ENCODE assay signal across 8 cellular contexts in genomic region chr13:110313261-110313660, GRCh38. TPM values are rescaled to one million over a fixed set of nuclear protein-coding genes. Genes with fewer than 3 reads are reported as not detected.
DNase-seq lines count a peak whose midpoint lies in the region; TF ChIP-seq lines count a peak whose summit lies in the region.
"Not testable (repeated sequence)": the region's sequence is repeated elsewhere in the genome, so short reads cannot be mapped to it uniquely, and the experiment has no call there.
"Had no signal": no experiment of that assay in that cellular context is flagged by ENCODE, and none has a peak within 500 bp of the region (broad histone marks: within the 10 kb centered on the region; RNA-seq: fewer than 3 reads in every experiment).

No MANE protein-coding gene starts in this region.

- TF ChIP-seq EP300 in esophagus muscularis mucosa (IDR thresholded peaks at IDR 0.05) = not testable (repeated sequence)

- DNase-seq in GM23248; ascending aorta (ENCODE audit: low spot score in 2 of 2); esophagus muscularis mucosa (ENCODE audit: extremely low spot score); right atrium auricular region (ENCODE audit: low spot score); prostate gland (ENCODE audit: low spot score): not testable (repeated sequence)

- H4K20me1 ChIP-seq in GM23248 (ENCODE audit: insufficient read depth) = not testable (repeated sequence)

- H3K27me3 ChIP-seq in GM23248 (replicated peaks; ENCODE audit: insufficient read depth); ascending aorta; esophagus muscularis mucosa; right atrium auricular region; muscle layer of colon (ENCODE audit: control insufficient read depth in 1 of 2, insufficient read depth in 2 of 2, low read length in 2 of 2); prostate gland (replicated peaks; ENCODE audit: insufficient read depth); stomach smooth muscle (ENCODE audit: control insufficient read depth in 1 of 2, insufficient read depth in 2 of 2, low read length in 2 of 2): not testable (repeated sequence)

- H3K4me1 ChIP-seq in GM23248 (ENCODE audit: insufficient read depth) = peaks cover 25% of the 10 kb centered on the region
- H3K4me1 ChIP-seq in ascending aorta = peaks cover 17 to 63% of the 10 kb centered on the region in 2 donors
- peaks cover 88 to 92% (median 91%) of the 10 kb centered on the region in 4 donors for H3K4me1 ChIP-seq in esophagus muscularis mucosa
- peaks cover 0 to 95% of the 10 kb centered on the region in 2 donors for H3K4me1 ChIP-seq in right atrium auricular region
- H3K4me1 ChIP-seq in muscle layer of colon (ENCODE audit: insufficient read depth, low read length) = peaks cover 83% of the 10 kb centered on the region
- not testable (repeated sequence) for H3K4me1 ChIP-seq in prostate gland (replicated peaks)
- peaks cover 91% of the 10 kb centered on the region for H3K4me1 ChIP-seq in stomach smooth muscle (ENCODE audit: control insufficient read depth, insufficient read depth, low read length)

- not testable (repeated sequence) for H3K4me3 ChIP-seq in GM23248, right atrium auricular region, prostate gland
- H3K4me3 ChIP-seq in ascending aorta (peak overlapping the region; percentile 84), esophagus muscularis mucosa (peak overlapping the region; percentile 93 to 97 (median 94)), muscle layer of colon (ENCODE audit: low read depth in 1 of 2, low read length in 2 of 2) (peak overlapping the region in 1 of 2 donors; percentile 88), stomach smooth muscle (ENCODE audit: low read length in 2 of 2) (peak overlapping the region in 1 of 2 donors; percentile 99)

- TF ChIP-seq CTCF in ascending aorta (IDR thresholded peaks at IDR 0.05); esophagus muscularis mucosa (IDR thresholded peaks at IDR 0.05); right atrium auricular region (IDR thresholded peaks at IDR 0.05); prostate gland (IDR thresholded peaks at IDR 0.05): not testable (repeated sequence)

- in situ Hi-C loops in GM23248 (cut with MboI) = not testable (repeated sequence)

- H3K9ac ChIP-seq in GM23248 = not testable (repeated sequence)
- H3K9ac ChIP-seq in muscle layer of colon (ENCODE audit: low read length) (peak overlapping the region; percentile 84), stomach smooth muscle (ENCODE audit: low read length in 2 of 2) (peak overlapping the region in 1 of 2 donors; percentile 42)

- WGBS in GM23248 (ENCODE audit: low coverage in 1 of 2, low lambda C conversion rate in 2 of 2, missing lambda C conversion rate in 2 of 2), 2 experiments = 97 to 99% methylated on average over 4 to 23 of the region's 29 CpGs
- 71% methylated on average over 3 of the region's 29 CpGs for WGBS in esophagus muscularis mucosa
- 66% methylated on average over 19 of the region's 29 CpGs for WGBS in prostate gland

- TF ChIP-seq POLR2A in esophagus muscularis mucosa (IDR thresholded peaks at IDR 0.05; ENCODE audit: low read depth); prostate gland (IDR thresholded peaks at IDR 0.05): not testable (repeated sequence)

- H3F3A ChIP-seq in GM23248 (ENCODE audit: insufficient read depth) = peaks cover 13% of the 10 kb centered on the region; the same call in 1 of the 2 replicates

- H3K4me2 ChIP-seq in GM23248 (ENCODE audit: unreplicated experiment) = peak overlapping the region; percentile 18

- H3K79me2 ChIP-seq in GM23248 (ENCODE audit: insufficient read depth) = peaks cover 66% of the 10 kb centered on the region

- not testable (repeated sequence) for H3K9me3 ChIP-seq in GM23248 (ENCODE audit: low read depth); ascending aorta; esophagus muscularis mucosa; right atrium auricular region; muscle layer of colon (ENCODE audit: low read length); prostate gland; stomach smooth muscle (ENCODE audit: control insufficient read depth in 2 of 2, low read length in 2 of 2)

- H2AFZ ChIP-seq in GM23248 = not testable (repeated sequence)

- not testable (repeated sequence) for H3K36me3 ChIP-seq in GM23248 (ENCODE audit: low read depth); prostate gland
- peaks cover 42 to 44% of the 10 kb centered on the region in 2 donors for H3K36me3 ChIP-seq in ascending aorta
- peaks cover 0 to 40% (median 23%) of the 10 kb centered on the region in 4 donors for H3K36me3 ChIP-seq in esophagus muscularis mucosa
- H3K36me3 ChIP-seq in right atrium auricular region = peaks cover 23% of the 10 kb centered on the region
- peaks cover 33% of the 10 kb centered on the region for H3K36me3 ChIP-seq in muscle layer of colon (ENCODE audit: insufficient read depth, low read length)
- peaks cover 14 to 17% of the 10 kb centered on the region in 2 donors for H3K36me3 ChIP-seq in stomach smooth muscle (ENCODE audit: control insufficient read depth in 2 of 2, insufficient read depth in 2 of 2, low read length in 2 of 2)

- not testable (repeated sequence) for H3K27ac ChIP-seq in GM23248
- H3K27ac ChIP-seq in ascending aorta (peak overlapping the region; percentile 95 to 99), esophagus muscularis mucosa (replicated peaks in 1 of 4) (peak overlapping the region; percentile 99), right atrium auricular region (peak overlapping the region; percentile 97 to 99), muscle layer of colon (ENCODE audit: low read depth, low read length) (peak overlapping the region; percentile 96), prostate gland (peak overlapping the region; percentile 86 to 91), stomach smooth muscle (ENCODE audit: low read length) (peak overlapping the region; percentile 96)

- not testable (repeated sequence) for H3K9me2 ChIP-seq in GM23248 (ENCODE audit: insufficient read depth)

- intact Hi-C loops in ascending aorta (cut with DNase I) = loop anchor here (2.0 kb wide), 1 partner anchor 100 kb away; no protein-coding TSS in a partner anchor
- intact Hi-C loops in esophagus muscularis mucosa (cut with DNase I); prostate gland (cut with DNase I): not testable (repeated sequence)

RNA-seq across cellular contexts. Expression of gene COL4A2, which starts 6.2 kb away (rescaled TPM):
- 455 and 524 TPM in 2 replicates for total RNA-seq in GM23248 (2014; rRNA removed; shearing (Covaris generic))
- 137 and 146 TPM in 2 replicates for polyA plus RNA-seq in GM23248 (2016; fragmentation: Nextera tagmentation; extraction: Ambion mirVana)
- 1,227 TPM for total RNA-seq in ascending aorta
- 100 to 1,000 TPM; 419 to 931 (median 555) TPM for total RNA-seq in esophagus muscularis mucosa
- 100 to 1,000 TPM; 141 to 153 TPM for total RNA-seq in right atrium auricular region
- total RNA-seq in prostate gland = 100 to 1,000 TPM in 1 of 2 donors, 10 to 100 TPM in 1; 82.8 to 193 TPM
- total RNA-seq: CD4-positive, alpha-beta memory T cell had no signal
- polyA plus RNA-seq: CD4-positive, alpha-beta memory T cell had no signal

RNA-seq across cellular contexts. Expression of gene COL4A1, which starts 6.3 kb away (rescaled TPM):
- total RNA-seq in GM23248 (2014; rRNA removed; shearing (Covaris generic)) = 519 and 549 TPM in 2 replicates
- polyA plus RNA-seq in GM23248 (2016; fragmentation: Nextera tagmentation; extraction: Ambion mirVana) = 183 and 184 TPM in 2 replicates
- total RNA-seq in ascending aorta (756 TPM), esophagus muscularis mucosa (100 to 1,000 TPM; 328 to 578 (median 405) TPM), right atrium auricular region (100 to 1,000 TPM; 140 to 201 TPM), prostate gland (100 to 1,000 TPM in 1 of 2 donors, 10 to 100 TPM in 1; 37.3 to 132 TPM)
- total RNA-seq: CD4-positive, alpha-beta memory T cell had no signal
- polyA plus RNA-seq: CD4-positive, alpha-beta memory T cell had no signal
